Comparison of ENCODE assay signal across 8 cellular contexts in genomic region chr14:20652996-20653975, GRCh38. TPM values are rescaled to one million over a fixed set of nuclear protein-coding genes. Genes with fewer than 3 reads are reported as not detected.
A peak's percentile ranks its signal among the peaks of the same experiment; 100 is the strongest.
DNase-seq lines count a peak whose midpoint lies in the region; ATAC-seq and TF ChIP-seq lines count a peak whose summit lies in the region.
"Had no signal": no experiment of that assay in that cellular context is flagged by ENCODE, and none has a peak within 500 bp of the region (broad histone marks: within the 10 kb centered on the region; RNA-seq: fewer than 3 reads in every experiment).

No MANE protein-coding gene starts in this region.

- no peak for TF ChIP-seq POLR2A in esophagus squamous epithelium (IDR thresholded peaks at IDR 0.05)

- no CpG with 5 or more reads among the region's 39 CpGs for WGBS in neuronal stem cell (ENCODE audit: extremely low coverage in 2 of 2, insufficient read length in 2 of 2, insufficient replicate concordance in 1 of 2), 2 donors
- 7 to 8% methylated on average over 15 to 16 of the region's 39 CpGs for WGBS in esophagus squamous epithelium, 2 donors

- no peak overlapping the region for H4K8ac ChIP-seq in neuronal stem cell (ENCODE audit: low read depth, low read length)

- intact Hi-C loops in esophagus squamous epithelium (cut with DNase I), result no loop called here

- no peaks in the 10 kb centered on the region for H3F3A ChIP-seq in GM23338 (replicated peaks; ENCODE audit: low read depth)

- no peak overlapping the region for H2AK5ac ChIP-seq in neuronal stem cell (ENCODE audit: low read depth, low read length)

- peak; percentile 67 for ATAC-seq in GM23338

- DNase-seq in GM23338 (ENCODE audit: low spot score), result peak; percentile 92
- peak; percentile 31 to 55 for DNase-seq in SJSA1 (ENCODE audit: low read depth in 1 of 2, low spot score in 2 of 2)
- peak; percentile 62 for DNase-seq in choroid plexus epithelial cell (ENCODE audit: low read depth)
- peak; percentile 72 for DNase-seq in neuronal stem cell (ENCODE audit: low spot score)
- DNase-seq in esophagus squamous epithelium (lab: John Stamatoyannopoulos, UW), result no peak
- no peak for DNase-seq in NCI-H510A treated with DMSO at 0.1 percent for 48 hours (lab: John Stamatoyannopoulos, UW)
- DNase-seq in amniotic stem cell (lab: John Stamatoyannopoulos, UW), result no peak

- peak overlapping the region; percentile 29; the same call in 1 of the 2 replicates for H3K27ac Mint-ChIP-seq in GM23338

- H3K23ac ChIP-seq in neuronal stem cell (ENCODE audit: low read depth, low read length, poor library complexity), result no peak overlapping the region

- no peak overlapping the region for H3K14ac ChIP-seq in neuronal stem cell (ENCODE audit: low read length)

- H3K9me3 Mint-ChIP-seq in GM23338, result peaks cover 6% of the 10 kb centered on the region; the same call in 2 of the 3 replicates

- H3K9me2 ChIP-seq in GM23338 (ENCODE audit: insufficient read depth), result no peaks in the 10 kb centered on the region

- H3K4me1 ChIP-seq in GM23338 (ENCODE audit: insufficient read depth) (peaks cover 14% of the 10 kb centered on the region; the same call in 1 of the 2 replicates), SJSA1 (replicated peaks) (no peaks in the 10 kb centered on the region), neuronal stem cell (ENCODE audit: control insufficient read depth in 2 of 2, insufficient read depth in 1 of 2, low read depth in 1 of 2, low read length in 2 of 2) (peaks cover 4 to 6% of the 10 kb centered on the region in 2 donors), esophagus squamous epithelium (peaks cover 0 to 11% (median 4%) of the 10 kb centered on the region in 3 donors)

- peak overlapping the region; percentile 81 for H3K4me2 ChIP-seq in GM23338
- peak overlapping the region; percentile 56 for H3K4me2 ChIP-seq in neuronal stem cell (ENCODE audit: insufficient read depth, low read length, poor library complexity, severe bottlenecking)

- no peaks in the 10 kb centered on the region for H4K20me1 ChIP-seq in GM23338 (replicated peaks; ENCODE audit: insufficient read depth)

- no peaks in the 10 kb centered on the region; the same call in 2 of the 3 replicates for H3K36me3 Mint-ChIP-seq in GM23338 (ENCODE audit: low read depth)

- peaks cover 33% of the 10 kb centered on the region for H3K27me3 ChIP-seq in GM23338 (ENCODE audit: insufficient read depth)
- peaks cover 15% of the 10 kb centered on the region for H3K27me3 ChIP-seq in SJSA1 (replicated peaks)
- peaks cover 0 to 44% (median 42%) of the 10 kb centered on the region in 3 experiments for H3K27me3 ChIP-seq in neuronal stem cell (ENCODE audit: control insufficient read depth in 3 of 3, insufficient read depth in 3 of 3, low read depth in 1 of 3, low read length in 3 of 3)
- peaks cover 0 to 91% (median 14%) of the 10 kb centered on the region in 4 donors for H3K27me3 ChIP-seq in esophagus squamous epithelium

- peak overlapping the region; percentile 75 for H3K4me3 ChIP-seq in GM23338
- no peak overlapping the region for H3K4me3 ChIP-seq in SJSA1
- no peak overlapping the region for H3K4me3 ChIP-seq in choroid plexus epithelial cell (ENCODE audit: low read depth, low read length)
- peak overlapping the region; percentile 44 to 77 for H3K4me3 ChIP-seq in neuronal stem cell (ENCODE audit: low read length in 2 of 2)
- H3K4me3 ChIP-seq in esophagus squamous epithelium, result peak overlapping the region in 1 of 4 donors; percentile 35

- H3K27me3 Mint-ChIP-seq in GM23338 (ENCODE audit: insufficient read depth, low read depth, poor library complexity), result peaks cover 47% of the 10 kb centered on the region

- H2BK120ac ChIP-seq in neuronal stem cell (ENCODE audit: low read depth, low read length), result no peak overlapping the region

- H3K27ac ChIP-seq in GM23338 (ENCODE audit: low read depth) (no peak overlapping the region), SJSA1 (no peak overlapping the region), neuronal stem cell (replicated peaks; ENCODE audit: low read length) (no peak overlapping the region), esophagus squamous epithelium (no peak overlapping the region)
- H3K27ac ChIP-seq: VCaP had no signal

- H3K4ac ChIP-seq in neuronal stem cell (ENCODE audit: low read length), result no peak overlapping the region

- H3K36me3 ChIP-seq in GM23338 (ENCODE audit: insufficient read depth) (no peaks in the 10 kb centered on the region), SJSA1 (no peaks in the 10 kb centered on the region), neuronal stem cell (replicated peaks in 1 of 2; ENCODE audit: control insufficient read depth in 2 of 2, insufficient read depth in 2 of 2, low read length in 2 of 2) (no peaks in the 10 kb centered on the region), esophagus squamous epithelium (no peaks in the 10 kb centered on the region)

- H2BK15ac ChIP-seq in neuronal stem cell (ENCODE audit: low read length), result no peak overlapping the region

- no peaks in the 10 kb centered on the region for H3K79me1 ChIP-seq in neuronal stem cell (ENCODE audit: low read depth, low read length)

- H4K91ac ChIP-seq in neuronal stem cell (ENCODE audit: low read depth, low read length, poor library complexity), result no peak overlapping the region

- H3K9ac ChIP-seq in neuronal stem cell (ENCODE audit: low read depth, low read length, poor library complexity), result no peak overlapping the region

- TF ChIP-seq CTCF in GM23338 (conservative IDR thresholded peaks at IDR 0.05; ENCODE audit: low read depth in 2 of 2) (no peak), choroid plexus epithelial cell (conservative IDR thresholded peaks at IDR 0.05; ENCODE audit: low read depth, low read length) (no peak), esophagus squamous epithelium (IDR thresholded peaks at IDR 0.05) (no peak)

- no peaks in the 10 kb centered on the region for H3K79me2 ChIP-seq in GM23338 (replicated peaks; ENCODE audit: insufficient read depth)

- peaks cover 28% of the 10 kb centered on the region for H3K4me1 Mint-ChIP-seq in GM23338

- no peak overlapping the region for H2BK12ac ChIP-seq in neuronal stem cell (ENCODE audit: low read length)

- H3K4me3 Mint-ChIP-seq in GM23338, result peak overlapping the region; percentile 98

- H3K18ac ChIP-seq in neuronal stem cell (ENCODE audit: low read length), result no peak overlapping the region

- H2BK5ac ChIP-seq in neuronal stem cell (ENCODE audit: low read length), result no peak overlapping the region

- H3K9me3 ChIP-seq in SJSA1 (replicated peaks) (no peaks in the 10 kb centered on the region), neuronal stem cell (replicated peaks in 1 of 2; ENCODE audit: control insufficient read depth in 2 of 2, insufficient read depth in 1 of 2, low read depth in 1 of 2, low read length in 2 of 2) (peaks cover 0 to 2% of the 10 kb centered on the region in 2 donors), esophagus squamous epithelium (no peaks in the 10 kb centered on the region)

- H2AFZ ChIP-seq in GM23338 (peak overlapping the region; percentile 94), neuronal stem cell (ENCODE audit: low read length) (peak overlapping the region; percentile 70)

TF ChIP-seq in GM23338, 12 proteins besides CTCF, POLR2A, EP300 and RAD21 (continues in another document):
- TF ChIP-seq, protein P1, sequence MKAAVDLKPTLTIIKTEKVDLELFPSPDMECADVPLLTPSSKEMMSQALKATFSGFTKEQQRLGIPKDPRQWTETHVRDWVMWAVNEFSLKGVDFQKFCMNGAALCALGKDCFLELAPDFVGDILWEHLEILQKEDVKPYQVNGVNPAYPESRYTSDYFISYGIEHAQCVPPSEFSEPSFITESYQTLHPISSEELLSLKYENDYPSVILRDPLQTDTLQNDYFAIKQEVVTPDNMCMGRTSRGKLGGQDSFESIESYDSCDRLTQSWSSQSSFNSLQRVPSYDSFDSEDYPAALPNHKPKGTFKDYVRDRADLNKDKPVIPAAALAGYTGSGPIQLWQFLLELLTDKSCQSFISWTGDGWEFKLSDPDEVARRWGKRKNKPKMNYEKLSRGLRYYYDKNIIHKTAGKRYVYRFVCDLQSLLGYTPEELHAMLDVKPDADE (IDR thresholded peaks at IDR 0.05), result no peak
- TF ChIP-seq JUNB (IDR thresholded peaks at IDR 0.05; ENCODE audit: unreplicated experiment) (no peak), NANOG (IDR thresholded peaks at IDR 0.05; ENCODE audit: borderline replicate concordance) (no peak), POLR2AphosphoS5 (IDR thresholded peaks at IDR 0.05; ENCODE audit: low read depth) (no peak), ZNF331 (CRISPR knock-in tag; IDR thresholded peaks at IDR 0.05; ENCODE audit: low read depth) (no peak)

RNA-seq across cellular contexts. Expression of gene OR6S1, which starts 11.8 kb away (rescaled TPM):
- not detected in 2 replicates for total RNA-seq in GM23338 (2014; rRNA removed; shearing (Covaris generic))
- polyA plus RNA-seq in GM23338 (2016; fragmentation: Nextera tagmentation; extraction: Ambion mirVana), result not detected in 2 replicates
- not detected in 2 replicates for total RNA-seq in SJSA1 (2014; rRNA removed; shearing (Covaris generic))
- not detected for polyA plus RNA-seq in neuronal stem cell (2013, experiment 1 of 2)
- polyA plus RNA-seq in neuronal stem cell (2013, experiment 2 of 2), result not detected
- not detected for total RNA-seq in esophagus squamous epithelium

RNA-seq across cellular contexts. Expression of gene RNASE4, which starts 31.1 kb away (rescaled TPM):
- 1.6 and 2.0 TPM in 2 replicates for total RNA-seq in GM23338 (2014; rRNA removed; shearing (Covaris generic))
- polyA plus RNA-seq in GM23338 (2016; fragmentation: Nextera tagmentation; extraction: Ambion mirVana), result 0.29 and 0.45 TPM in 2 replicates
- 0.63 and 4.6 TPM in 2 replicates for total RNA-seq in SJSA1 (2014; rRNA removed; shearing (Covaris generic))
- polyA plus RNA-seq in neuronal stem cell (2013, experiment 1 of 2), result 3.2 TPM
- 4.0 TPM for polyA plus RNA-seq in neuronal stem cell (2013, experiment 2 of 2)
- 10 to 100 TPM in 2 of 4 donors, 1 to 10 TPM in 2; 4.0 to 73.1 (median 19.5) TPM for total RNA-seq in esophagus squamous epithelium

RNA-seq across cellular contexts. Expression of gene ANG, which starts 35.3 kb away (rescaled TPM):
- total RNA-seq in GM23338 (2014; rRNA removed; shearing (Covaris generic)), result 2.3 and 5.1 TPM in 2 replicates
- 3.7 and 5.0 TPM in 2 replicates for polyA plus RNA-seq in GM23338 (2016; fragmentation: Nextera tagmentation; extraction: Ambion mirVana)
- total RNA-seq in SJSA1 (2014; rRNA removed; shearing (Covaris generic)), result 2.7 and 4.4 TPM in 2 replicates
- 2.3 TPM for polyA plus RNA-seq in neuronal stem cell (2013, experiment 1 of 2)
- 3.0 TPM for polyA plus RNA-seq in neuronal stem cell (2013, experiment 2 of 2)
- 10 to 100 TPM in 1 of 4 donors, 1 to 10 TPM in 3; 1.4 to 15.1 (median 5.8) TPM for total RNA-seq in esophagus squamous epithelium

Comparison
In these comparisons a context has a peak if more than half of its experiments do, and no peak if none do; other contexts are left out.
1. DNase-seq: peak in GM23338 (single experiment), SJSA1 (2 of 2), choroid plexus epithelial cell (single experiment) and neuronal stem cell (single experiment); none in esophagus squamous epithelium (single experiment), NCI-H510A treated with DMSO at 0.1 percent for 48 hours (single experiment) and amniotic stem cell (single experiment).
2. H3K4me3 ChIP-seq: peak in GM23338 (single experiment) and neuronal stem cell (2 of 2); none in SJSA1 (single experiment) and choroid plexus epithelial cell (single experiment).